ENCODE assay signal across 25 cellular contexts in the genomic region with DNA sequence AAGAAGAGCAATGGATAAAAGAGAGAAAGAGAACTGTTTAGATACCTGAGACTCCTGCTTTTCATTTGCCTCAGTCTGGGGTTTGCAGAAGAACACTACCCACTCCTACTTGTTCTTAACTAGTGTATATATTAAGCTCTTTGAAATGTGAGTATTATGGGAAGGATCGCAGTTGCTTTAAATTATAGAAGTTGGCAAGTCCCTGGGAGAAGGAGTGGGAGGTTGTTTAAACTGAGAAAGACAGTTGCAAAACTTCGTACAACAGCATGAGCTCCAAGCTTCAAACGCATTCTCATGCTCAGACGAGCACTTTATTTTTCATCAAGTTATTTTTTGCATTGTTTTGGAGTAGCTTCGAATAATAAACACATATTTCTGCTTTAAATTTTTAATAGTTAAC.
A peak's percentile ranks its signal among the peaks of the same experiment; 100 is the strongest.
DNase-seq lines count a peak whose midpoint lies in the region; ATAC-seq and TF ChIP-seq lines count a peak whose summit lies in the region.
"Had no signal": no experiment of that assay in that cellular context is flagged by ENCODE, and none has a peak within 500 bp of the region (broad histone marks: within the 10 kb centered on the region; RNA-seq: fewer than 3 reads in every experiment).

No MANE protein-coding gene starts in this region.

- H3K4me3 ChIP-seq in heart left ventricle: peak overlapping the region in 8 of 12 donors; percentile 13 to 45 (median 30)
- peak overlapping the region; percentile 46 to 83 for H3K4me3 ChIP-seq in gastroesophageal sphincter
- peak overlapping the region; percentile 42 for H3K4me3 ChIP-seq in rectal smooth muscle tissue (ENCODE audit: low read length)
- H3K4me3 ChIP-seq in urinary bladder (ENCODE audit: low read depth, low read length): peak overlapping the region; percentile 49
- H3K4me3 ChIP-seq: left lung had no signal

- no peak overlapping the region for H3K4me3 Mint-ChIP-seq in activated CD8-positive, alpha-beta T cell treated with anti-CD3 and anti-CD28 coated beads for 36 hours
- H3K4me3 Mint-ChIP-seq: activated CD4-positive, alpha-beta T cell treated with anti-CD3 and anti-CD28 coated beads, Interleukin-2, amount 10 ng/mL, durations not matched to agents 24 days and 14 days; activated naive CD8-positive, alpha-beta T cell; activated T-helper 17 cell treated with anti-CD3 and anti-CD28 coated beads, Interleukin-2, amount 50 U/mL, for 72 hours; stimulated activated naive B cell treated with anti-CD40 and anti-IgM and Interleukin-4, amounts not matched to agents 10 μg/mL and 1 μg/mL and 100 μg/mL, for 72 hours; type B pancreatic cell had no signal

- H3K36me3 Mint-ChIP-seq in activated CD8-positive, alpha-beta T cell treated with anti-CD3 and anti-CD28 coated beads for 36 hours (ENCODE audit: low read depth): no peaks in the 10 kb centered on the region
- H3K36me3 Mint-ChIP-seq: activated naive CD8-positive, alpha-beta T cell; type B pancreatic cell had no signal

- DNase-seq in heart left ventricle (no peak), left cardiac atrium (no peak), COLO829 (ENCODE audit: low spot score) (no peak)
- DNase-seq in activated CD8-positive, alpha-beta T cell treated with anti-CD3 and anti-CD28 coated beads for 36 hours: no peak
- DNase-seq: 8988T; activated CD4-positive, alpha-beta T cell treated with anti-CD3 and anti-CD28 coated beads, Interleukin-2, amount 10 ng/mL, durations not matched to agents 24 days and 14 days; BE2C; Caco-2; GOT3; left lung; NCI-H1694 treated with DMSO at 0.1 percent for 48 hours; NCI-H774; PC-3; SIG-M5; stimulated activated CD4-positive, alpha-beta T cell treated with anti-CD3 and anti-CD28 coated beads, Interleukin-2, amount 100 ng/mL, for 24 hours; stimulated activated naive B cell treated with anti-CD40 and anti-IgM and Interleukin-4, amounts not matched to agents 10 μg/mL and 1 μg/mL and 100 μg/mL, for 72 hours; T-helper 1 cell had no signal

- no peaks in the 10 kb centered on the region for H3K36me3 ChIP-seq in heart left ventricle
- H3K36me3 ChIP-seq in gastroesophageal sphincter: no peaks in the 10 kb centered on the region
- no peaks in the 10 kb centered on the region for H3K36me3 ChIP-seq in rectal smooth muscle tissue (ENCODE audit: control insufficient read depth, insufficient read depth, low read length)
- H3K36me3 ChIP-seq in urinary bladder (ENCODE audit: insufficient read depth): no peaks in the 10 kb centered on the region
- H3K36me3 ChIP-seq: BE2C, left lung had no signal

- TF ChIP-seq EP300 in gastroesophageal sphincter (IDR thresholded peaks at IDR 0.05): no peak

- no peak overlapping the region for H3K27ac Mint-ChIP-seq in activated CD8-positive, alpha-beta T cell treated with anti-CD3 and anti-CD28 coated beads for 36 hours
- H3K27ac Mint-ChIP-seq: activated CD4-positive, alpha-beta T cell treated with anti-CD3 and anti-CD28 coated beads, Interleukin-2, amount 10 ng/mL, durations not matched to agents 24 days and 14 days; activated naive CD8-positive, alpha-beta T cell; activated T-helper 17 cell treated with anti-CD3 and anti-CD28 coated beads, Interleukin-2, amount 50 U/mL, for 72 hours; stimulated activated naive B cell treated with anti-CD40 and anti-IgM and Interleukin-4, amounts not matched to agents 10 μg/mL and 1 μg/mL and 100 μg/mL, for 72 hours; type B pancreatic cell had no signal

- H3K9me3 ChIP-seq in heart left ventricle (no peaks in the 10 kb centered on the region), gastroesophageal sphincter (no peaks in the 10 kb centered on the region)
- H3K9me3 ChIP-seq: BE2C, Caco-2, left lung had no signal

- ATAC-seq in heart left ventricle (no peak), left cardiac atrium (no peak), gastroesophageal sphincter (no peak), HG03139 (IDR thresholded peaks at IDR 0.05; ENCODE audit: unreplicated experiment) (no peak)
- no peak for ATAC-seq in activated CD8-positive, alpha-beta T cell treated with anti-CD3 and anti-CD28 coated beads for 36 hours
- ATAC-seq: activated T-helper 17 cell treated with anti-CD3 and anti-CD28 coated beads, Interleukin-2, amount 50 U/mL, for 72 hours; left lung; PC-3; stimulated activated naive B cell treated with anti-CD40 and anti-IgM and Interleukin-4, amounts not matched to agents 10 μg/mL and 1 μg/mL and 100 μg/mL, for 72 hours had no signal

- WGBS in heart left ventricle, 4 donors: 60 to 75% (median 67%) methylated on average over 5 of the region's 5 CpGs
- WGBS in gastroesophageal sphincter (ENCODE audit: low coverage in 1 of 2), 2 donors: 23 to 34% methylated on average over 5 of the region's 5 CpGs
- WGBS in urinary bladder: 27% methylated on average over 5 of the region's 5 CpGs

- H3K9ac ChIP-seq in rectal smooth muscle tissue (ENCODE audit: low read length): no peak overlapping the region
- H3K9ac ChIP-seq: KMS-11 had no signal

- intact Hi-C loops in heart left ventricle (cut with DNase I): loop anchor here in 1 of 10 donors (10.0 kb wide), 1 partner anchor 115 kb away; no protein-coding TSS in a partner anchor
- intact Hi-C loops in left cardiac atrium (cut with DNase I): no loop called here
- intact Hi-C loops in activated CD8-positive, alpha-beta T cell treated with anti-CD3 and anti-CD28 coated beads for 36 hours (cut with micrococcal nuclease): no loop called here

- no peak for TF ChIP-seq POLR2A in heart left ventricle (IDR thresholded peaks at IDR 0.05)
- TF ChIP-seq POLR2A in gastroesophageal sphincter (IDR thresholded peaks at IDR 0.05): no peak

- no peaks in the 10 kb centered on the region for H3K27me3 Mint-ChIP-seq in activated CD8-positive, alpha-beta T cell treated with anti-CD3 and anti-CD28 coated beads for 36 hours
- H3K27me3 Mint-ChIP-seq: stimulated activated naive B cell treated with anti-CD40 and anti-IgM and Interleukin-4, amounts not matched to agents 10 μg/mL and 1 μg/mL and 100 μg/mL, for 72 hours; type B pancreatic cell had no signal

- TF ChIP-seq CTCF in heart left ventricle (IDR thresholded peaks at IDR 0.05): no peak
- no peak for TF ChIP-seq CTCF in gastroesophageal sphincter (IDR thresholded peaks at IDR 0.05)
- TF ChIP-seq CTCF in activated CD8-positive, alpha-beta T cell treated with anti-CD3 and anti-CD28 coated beads for 36 hours (IDR thresholded peaks at IDR 0.05): no peak

- H3K4me1 ChIP-seq in heart left ventricle (peaks cover 0 to 12% (median 0%) of the 10 kb centered on the region in 12 donors), gastroesophageal sphincter (peaks cover 5 to 68% (median 9%) of the 10 kb centered on the region in 3 donors), rectal smooth muscle tissue (ENCODE audit: control insufficient read depth, insufficient read depth, low read length) (peaks cover 10% of the 10 kb centered on the region), urinary bladder (ENCODE audit: insufficient read depth) (no peaks in the 10 kb centered on the region)
- H3K4me1 ChIP-seq: BE2C, Caco-2, left lung had no signal

- H3K4me1 Mint-ChIP-seq in activated CD8-positive, alpha-beta T cell treated with anti-CD3 and anti-CD28 coated beads for 36 hours (ENCODE audit: low read depth): no peaks in the 10 kb centered on the region
- H3K4me1 Mint-ChIP-seq: activated CD4-positive, alpha-beta T cell treated with anti-CD3 and anti-CD28 coated beads, Interleukin-2, amount 10 ng/mL, durations not matched to agents 24 days and 14 days had no signal

- CTCF ChIA-PET in activated CD8-positive, alpha-beta T cell treated with anti-CD3 and anti-CD28 coated beads for 36 hours (lab: Charles Lee): interaction anchor here (1.2 kb wide), 1 partner anchor 12 kb away, joined by 3 read pairs; no protein-coding TSS in a partner anchor

- H3K27me3 ChIP-seq in heart left ventricle: no peaks in the 10 kb centered on the region
- H3K27me3 ChIP-seq in gastroesophageal sphincter: no peaks in the 10 kb centered on the region
- no peaks in the 10 kb centered on the region for H3K27me3 ChIP-seq in rectal smooth muscle tissue (ENCODE audit: control insufficient read depth, insufficient read depth, low read length)
- H3K27me3 ChIP-seq: BE2C, left lung had no signal

- H3K9me3 Mint-ChIP-seq in activated CD8-positive, alpha-beta T cell treated with anti-CD3 and anti-CD28 coated beads for 36 hours: no peaks in the 10 kb centered on the region
- H3K9me3 Mint-ChIP-seq: activated CD4-positive, alpha-beta T cell treated with anti-CD3 and anti-CD28 coated beads, Interleukin-2, amount 10 ng/mL, durations not matched to agents 24 days and 14 days; activated T-helper 17 cell treated with anti-CD3 and anti-CD28 coated beads, Interleukin-2, amount 50 U/mL, for 72 hours had no signal

- POLR2A ChIA-PET in activated CD8-positive, alpha-beta T cell treated with anti-CD3 and anti-CD28 coated beads for 36 hours (lab: Charles Lee): interaction anchor here (0.6 kb wide), 1 partner anchor 10 kb away, joined by 3 read pairs; no protein-coding TSS in a partner anchor

- H3K27ac ChIP-seq in heart left ventricle: peak overlapping the region in 6 of 12 donors; percentile 11 to 65 (median 58)
- H3K27ac ChIP-seq in gastroesophageal sphincter: peak overlapping the region; percentile 5 to 74 (median 70)
- peak overlapping the region; percentile 40 for H3K27ac ChIP-seq in rectal smooth muscle tissue (ENCODE audit: low read depth, low read length)
- peak overlapping the region; percentile 65 for H3K27ac ChIP-seq in urinary bladder (ENCODE audit: low read depth)
- H3K27ac ChIP-seq: KMS-11, left lung had no signal
